31 cellular contexts compared by ENCODE assay signal in the genomic region with DNA sequence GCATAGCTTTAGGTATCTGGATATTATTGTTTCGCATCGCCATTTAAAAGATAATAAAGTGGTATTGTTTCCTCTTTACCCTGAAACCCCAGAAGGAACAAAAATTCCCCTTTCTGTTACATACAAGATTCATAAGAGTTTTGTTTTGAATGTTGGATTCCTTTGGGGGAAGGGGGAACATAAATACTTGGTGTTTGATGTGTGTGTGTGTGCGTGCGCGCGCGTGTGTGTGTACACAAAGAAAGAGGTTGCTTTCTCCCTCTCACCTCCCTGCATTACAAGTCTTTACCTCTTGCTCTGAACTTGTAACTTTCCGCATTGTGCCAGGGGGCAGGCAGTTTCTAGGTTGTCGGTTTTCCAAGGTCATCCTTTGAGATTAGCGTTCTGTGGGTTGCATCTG.
"Had no signal": no experiment of that assay in that cellular context is flagged by ENCODE, and none has a peak within 500 bp of the region (broad histone marks: within the 10 kb centered on the region; RNA-seq: fewer than 3 reads in every experiment).

No MANE protein-coding gene starts in this region.

- H3K27me3 Mint-ChIP-seq: activated CD8-positive, alpha-beta memory T cell treated with anti-CD3 and anti-CD28 coated beads, Interleukin-2, amount 10 ng/mL, durations not matched to agents 7 days and 5 days; activated naive CD8-positive, alpha-beta T cell treated with anti-CD3 and anti-CD28 coated beads for 36 hours; activated T-helper 17 cell treated with anti-CD3 and anti-CD28 coated beads, Interleukin-2, amount 50 U/mL, for 72 hours had no signal

- ATAC-seq: activated CD8-positive, alpha-beta memory T cell treated with anti-CD3 and anti-CD28 coated beads, Interleukin-2, amount 10 ng/mL, durations not matched to agents 7 days and 5 days; activated T-cell treated with anti-CD3 and anti-CD28 coated beads, Interleukin-2, amount 50 U/mL, for 72 hours; activated T-helper 17 cell treated with anti-CD3 and anti-CD28 coated beads, Interleukin-2, amount 50 U/mL, for 72 hours had no signal

- FAIRE-seq: RCC 7860 had no signal

- H3K4me1 Mint-ChIP-seq: activated CD4-positive, alpha-beta memory T cell treated with anti-CD3 and anti-CD28 coated beads, Interleukin-2, amount 10 ng/mL, durations not matched to agents 7 days and 5 days; activated CD8-positive, alpha-beta memory T cell treated with anti-CD3 and anti-CD28 coated beads, Interleukin-2, amount 10 ng/mL, durations not matched to agents 7 days and 5 days; activated naive CD8-positive, alpha-beta T cell treated with anti-CD3 and anti-CD28 coated beads for 36 hours; activated T-helper 17 cell treated with anti-CD3 and anti-CD28 coated beads, Interleukin-2, amount 50 U/mL, for 72 hours had no signal

- H3K4me3 Mint-ChIP-seq: activated CD4-positive, alpha-beta memory T cell treated with anti-CD3 and anti-CD28 coated beads, Interleukin-2, amount 10 ng/mL, durations not matched to agents 7 days and 5 days; activated CD8-positive, alpha-beta memory T cell treated with anti-CD3 and anti-CD28 coated beads, Interleukin-2, amount 10 ng/mL, durations not matched to agents 7 days and 5 days; activated naive CD8-positive, alpha-beta T cell treated with anti-CD3 and anti-CD28 coated beads for 36 hours; activated T-cell treated with anti-CD3 and anti-CD28 coated beads, Interleukin-2, amount 50 U/mL, for 72 hours; activated T-helper 17 cell treated with anti-CD3 and anti-CD28 coated beads, Interleukin-2, amount 50 U/mL, for 72 hours had no signal

- H3K36me3 Mint-ChIP-seq: activated CD8-positive, alpha-beta memory T cell treated with anti-CD3 and anti-CD28 coated beads, Interleukin-2, amount 10 ng/mL, durations not matched to agents 7 days and 5 days had no signal

- H3K27ac Mint-ChIP-seq: activated CD4-positive, alpha-beta memory T cell treated with anti-CD3 and anti-CD28 coated beads, Interleukin-2, amount 10 ng/mL, durations not matched to agents 7 days and 5 days; activated CD8-positive, alpha-beta memory T cell treated with anti-CD3 and anti-CD28 coated beads, Interleukin-2, amount 10 ng/mL, durations not matched to agents 7 days and 5 days; activated naive CD8-positive, alpha-beta T cell treated with anti-CD3 and anti-CD28 coated beads for 36 hours; activated T-cell treated with anti-CD3 and anti-CD28 coated beads, Interleukin-2, amount 50 U/mL, for 72 hours; activated T-helper 17 cell treated with anti-CD3 and anti-CD28 coated beads, Interleukin-2, amount 50 U/mL, for 72 hours had no signal

- DNase-seq: activated CD4-positive, alpha-beta memory T cell treated with anti-CD3 and anti-CD28 coated beads, Interleukin-2, amount 10 ng/mL, durations not matched to agents 7 days and 5 days; activated CD4-positive, alpha-beta T cell treated with anti-CD3 and anti-CD28 coated beads for 1 hour; activated CD4-positive, alpha-beta T cell treated with anti-CD3 and anti-CD28 coated beads for 48 hours; activated CD4-positive, CD25-positive, alpha-beta regulatory T cell; activated CD8-positive, alpha-beta memory T cell treated with anti-CD3 and anti-CD28 coated beads for 24 hours; activated CD8-positive, alpha-beta memory T cell treated with anti-CD3 and anti-CD28 coated beads, Interleukin-2, amount 10 ng/mL, durations not matched to agents 7 days and 5 days; activated CD8-positive, alpha-beta memory T cell treated with anti-CD3 and anti-CD28 coated beads, Interleukin-2, amount 50 U/mL, for 48 hours; activated effector memory CD4-positive, alpha-beta T cell treated with anti-CD3 and anti-CD28 coated beads, Interleukin-2, amount 50 U/mL, for 16 hours; activated naive CD4-positive, alpha-beta T cell; activated naive CD4-positive, alpha-beta T cell treated with anti-CD3 and anti-CD28 coated beads, Interleukin-2, amount 50 U/mL, for 16 hours; activated naive CD8-positive, alpha-beta T cell treated with anti-CD3 and anti-CD28 coated beads for 36 hours; activated T-cell treated with anti-CD3 and anti-CD28 coated beads, Interleukin-2, amount 50 U/mL, for 72 hours; amygdala; Kasumi-1; MG63; NCI-H1092; NCI-H1436 treated with DMSO at 0.1 percent for 48 hours; NCI-H1694 treated with DMSO at 0.1 percent for 48 hours; NCI-H2029 treated with DMSO at 0.1 percent for 48 hours; NCI-H2107; NCI-H2171; NCI-H510A; NCI-H526 treated with DMSO at 0.1 percent for 48 hours; NCI-H82; Right ventricle myocardium superior; T-helper 1 cell; T-helper 2 cell; T-helper 9 cell; WERI-Rb-1 had no signal
